1 cellular context compared by ENCODE assay signal in the genomic region with DNA sequence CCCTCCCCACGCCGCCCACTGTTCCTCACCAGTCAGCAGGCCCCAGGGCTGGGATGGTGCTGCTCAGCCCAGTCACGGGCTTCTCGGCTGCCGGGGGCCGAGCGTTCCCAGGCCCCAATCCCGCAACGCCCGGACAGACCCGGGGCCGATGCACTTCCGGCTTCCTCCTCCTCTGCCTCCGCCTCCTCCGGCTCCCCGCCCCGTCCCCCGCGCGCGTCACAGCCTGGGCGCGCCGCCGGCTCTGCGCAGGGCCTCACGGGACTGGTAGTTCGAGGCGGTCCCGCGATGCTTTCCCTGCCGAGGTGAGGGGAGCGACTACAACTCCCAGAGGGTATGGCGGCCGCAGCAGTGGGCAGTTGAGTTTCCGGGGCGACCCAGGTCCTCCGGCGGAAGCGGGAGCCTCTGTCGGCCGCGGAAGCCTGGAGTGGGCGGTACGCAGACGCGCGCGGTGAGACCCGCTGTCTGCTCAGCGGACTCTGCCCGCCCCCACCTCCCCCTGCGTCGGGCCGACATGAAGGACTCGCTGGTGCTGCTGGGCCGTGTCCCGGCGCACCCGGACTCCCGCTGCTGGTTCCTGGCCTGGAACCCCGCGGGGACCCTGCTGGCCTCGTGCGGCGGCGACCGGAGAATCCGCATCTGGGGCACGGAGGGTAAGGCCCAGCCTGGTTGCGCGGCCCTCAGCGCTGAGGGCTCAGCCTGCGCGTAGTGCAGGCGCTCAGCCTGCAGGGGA.
A peak's percentile ranks its signal among the peaks of the same experiment; 100 is the strongest.
TF ChIP-seq lines count a peak whose summit lies in the region.

A gene (plus strand): TSS at position 386 of the 730 bp plus-strand sequence. CDS start 126 bp downstream, at position 512.
A gene with protein sequence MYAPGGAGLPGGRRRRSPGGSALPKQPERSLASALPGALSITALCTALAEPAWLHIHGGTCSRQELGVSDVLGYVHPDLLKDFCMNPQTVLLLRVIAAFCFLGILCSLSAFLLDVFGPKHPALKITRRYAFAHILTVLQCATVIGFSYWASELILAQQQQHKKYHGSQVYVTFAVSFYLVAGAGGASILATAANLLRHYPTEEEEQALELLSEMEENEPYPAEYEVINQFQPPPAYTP (minus strand): TSS at position 158 of the 730 bp plus-strand sequence. CDS start 616 bp downstream, outside the sequence.

TF ChIP-seq in GM12878, 131 proteins besides CTCF, POLR2A, EP300 and RAD21 (continued from another document):
- TF ChIP-seq, protein P1, sequence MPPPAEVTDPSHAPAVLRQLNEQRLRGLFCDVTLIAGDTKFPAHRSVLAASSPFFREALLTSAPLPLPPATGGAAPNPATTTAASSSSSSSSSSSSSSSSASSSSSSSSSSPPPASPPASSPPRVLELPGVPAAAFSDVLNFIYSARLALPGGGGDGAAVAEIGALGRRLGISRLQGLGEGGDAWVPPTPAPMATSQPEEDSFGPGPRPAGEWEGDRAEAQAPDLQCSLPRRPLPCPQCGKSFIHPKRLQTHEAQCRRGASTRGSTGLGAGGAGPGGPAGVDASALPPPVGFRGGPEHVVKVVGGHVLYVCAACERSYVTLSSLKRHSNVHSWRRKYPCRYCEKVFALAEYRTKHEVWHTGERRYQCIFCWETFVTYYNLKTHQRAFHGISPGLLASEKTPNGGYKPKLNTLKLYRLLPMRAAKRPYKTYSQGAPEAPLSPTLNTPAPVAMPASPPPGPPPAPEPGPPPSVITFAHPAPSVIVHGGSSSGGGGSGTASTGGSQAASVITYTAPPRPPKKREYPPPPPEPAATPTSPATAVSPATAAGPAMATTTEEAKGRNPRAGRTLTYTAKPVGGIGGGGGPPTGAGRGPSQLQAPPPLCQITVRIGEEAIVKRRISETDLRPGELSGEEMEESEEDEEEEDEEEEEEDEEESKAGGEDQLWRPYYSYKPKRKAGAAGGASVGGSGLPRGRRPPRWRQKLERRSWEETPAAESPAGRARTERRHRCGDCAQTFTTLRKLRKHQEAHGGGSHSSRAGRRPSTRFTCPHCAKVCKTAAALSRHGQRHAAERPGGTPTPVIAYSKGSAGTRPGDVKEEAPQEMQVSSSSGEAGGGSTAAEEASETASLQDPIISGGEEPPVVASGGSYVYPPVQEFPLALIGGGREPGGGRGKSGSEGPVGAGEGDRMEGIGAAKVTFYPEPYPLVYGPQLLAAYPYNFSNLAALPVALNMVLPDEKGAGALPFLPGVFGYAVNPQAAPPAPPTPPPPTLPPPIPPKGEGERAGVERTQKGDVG (CRISPR knock-in tag; IDR thresholded peaks at IDR 0.05), result no peak
- TF ChIP-seq MEF2A (IDR thresholded peaks at IDR 0.05; ENCODE audit: insufficient read depth, low read depth, low read length) (peak; percentile 22; the same call in 1 of the 2 replicates), EZH2 (IDR thresholded peaks at IDR 0.05; ENCODE audit: borderline replicate concordance, control insufficient read depth, low read depth, low read length) (no peak), SIN3A (IDR thresholded peaks at IDR 0.05; ENCODE audit: low read depth, low read length) (no peak), CBX3 (IDR thresholded peaks at IDR 0.05; ENCODE audit: borderline replicate concordance, low read depth) (no peak), PML (IDR thresholded peaks at IDR 0.05; ENCODE audit: low read length) (peak; percentile 73; the same call in 1 of the 2 replicates), NFYA (IDR thresholded peaks at IDR 0.05; ENCODE audit: borderline replicate concordance, low read depth, low read length) (no peak), HCFC1 (IDR thresholded peaks at IDR 0.05; ENCODE audit: low read length) (peak; percentile 99), GABPA (IDR thresholded peaks at IDR 0.05; ENCODE audit: low read depth) (peak; percentile 96), STAT3 (IDR thresholded peaks at IDR 0.05; ENCODE audit: low read depth, low read length) (no peak), NR2C1 (IDR thresholded peaks at IDR 0.05) (peak; percentile 98)
- TF ChIP-seq, protein P2, sequence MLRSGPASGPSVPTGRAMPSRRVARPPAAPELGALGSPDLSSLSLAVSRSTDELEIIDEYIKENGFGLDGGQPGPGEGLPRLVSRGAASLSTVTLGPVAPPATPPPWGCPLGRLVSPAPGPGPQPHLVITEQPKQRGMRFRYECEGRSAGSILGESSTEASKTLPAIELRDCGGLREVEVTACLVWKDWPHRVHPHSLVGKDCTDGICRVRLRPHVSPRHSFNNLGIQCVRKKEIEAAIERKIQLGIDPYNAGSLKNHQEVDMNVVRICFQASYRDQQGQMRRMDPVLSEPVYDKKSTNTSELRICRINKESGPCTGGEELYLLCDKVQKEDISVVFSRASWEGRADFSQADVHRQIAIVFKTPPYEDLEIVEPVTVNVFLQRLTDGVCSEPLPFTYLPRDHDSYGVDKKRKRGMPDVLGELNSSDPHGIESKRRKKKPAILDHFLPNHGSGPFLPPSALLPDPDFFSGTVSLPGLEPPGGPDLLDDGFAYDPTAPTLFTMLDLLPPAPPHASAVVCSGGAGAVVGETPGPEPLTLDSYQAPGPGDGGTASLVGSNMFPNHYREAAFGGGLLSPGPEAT (IDR thresholded peaks at IDR 0.05; ENCODE audit: low read depth), result peak; percentile 27; the same call in 1 of the 2 replicates
- TF ChIP-seq, protein P3, sequence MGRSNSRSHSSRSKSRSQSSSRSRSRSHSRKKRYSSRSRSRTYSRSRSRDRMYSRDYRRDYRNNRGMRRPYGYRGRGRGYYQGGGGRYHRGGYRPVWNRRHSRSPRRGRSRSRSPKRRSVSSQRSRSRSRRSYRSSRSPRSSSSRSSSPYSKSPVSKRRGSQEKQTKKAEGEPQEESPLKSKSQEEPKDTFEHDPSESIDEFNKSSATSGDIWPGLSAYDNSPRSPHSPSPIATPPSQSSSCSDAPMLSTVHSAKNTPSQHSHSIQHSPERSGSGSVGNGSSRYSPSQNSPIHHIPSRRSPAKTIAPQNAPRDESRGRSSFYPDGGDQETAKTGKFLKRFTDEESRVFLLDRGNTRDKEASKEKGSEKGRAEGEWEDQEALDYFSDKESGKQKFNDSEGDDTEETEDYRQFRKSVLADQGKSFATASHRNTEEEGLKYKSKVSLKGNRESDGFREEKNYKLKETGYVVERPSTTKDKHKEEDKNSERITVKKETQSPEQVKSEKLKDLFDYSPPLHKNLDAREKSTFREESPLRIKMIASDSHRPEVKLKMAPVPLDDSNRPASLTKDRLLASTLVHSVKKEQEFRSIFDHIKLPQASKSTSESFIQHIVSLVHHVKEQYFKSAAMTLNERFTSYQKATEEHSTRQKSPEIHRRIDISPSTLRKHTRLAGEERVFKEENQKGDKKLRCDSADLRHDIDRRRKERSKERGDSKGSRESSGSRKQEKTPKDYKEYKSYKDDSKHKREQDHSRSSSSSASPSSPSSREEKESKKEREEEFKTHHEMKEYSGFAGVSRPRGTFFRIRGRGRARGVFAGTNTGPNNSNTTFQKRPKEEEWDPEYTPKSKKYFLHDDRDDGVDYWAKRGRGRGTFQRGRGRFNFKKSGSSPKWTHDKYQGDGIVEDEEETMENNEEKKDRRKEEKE (IDR thresholded peaks at IDR 0.05), result no peak
- TF ChIP-seq, protein P4, sequence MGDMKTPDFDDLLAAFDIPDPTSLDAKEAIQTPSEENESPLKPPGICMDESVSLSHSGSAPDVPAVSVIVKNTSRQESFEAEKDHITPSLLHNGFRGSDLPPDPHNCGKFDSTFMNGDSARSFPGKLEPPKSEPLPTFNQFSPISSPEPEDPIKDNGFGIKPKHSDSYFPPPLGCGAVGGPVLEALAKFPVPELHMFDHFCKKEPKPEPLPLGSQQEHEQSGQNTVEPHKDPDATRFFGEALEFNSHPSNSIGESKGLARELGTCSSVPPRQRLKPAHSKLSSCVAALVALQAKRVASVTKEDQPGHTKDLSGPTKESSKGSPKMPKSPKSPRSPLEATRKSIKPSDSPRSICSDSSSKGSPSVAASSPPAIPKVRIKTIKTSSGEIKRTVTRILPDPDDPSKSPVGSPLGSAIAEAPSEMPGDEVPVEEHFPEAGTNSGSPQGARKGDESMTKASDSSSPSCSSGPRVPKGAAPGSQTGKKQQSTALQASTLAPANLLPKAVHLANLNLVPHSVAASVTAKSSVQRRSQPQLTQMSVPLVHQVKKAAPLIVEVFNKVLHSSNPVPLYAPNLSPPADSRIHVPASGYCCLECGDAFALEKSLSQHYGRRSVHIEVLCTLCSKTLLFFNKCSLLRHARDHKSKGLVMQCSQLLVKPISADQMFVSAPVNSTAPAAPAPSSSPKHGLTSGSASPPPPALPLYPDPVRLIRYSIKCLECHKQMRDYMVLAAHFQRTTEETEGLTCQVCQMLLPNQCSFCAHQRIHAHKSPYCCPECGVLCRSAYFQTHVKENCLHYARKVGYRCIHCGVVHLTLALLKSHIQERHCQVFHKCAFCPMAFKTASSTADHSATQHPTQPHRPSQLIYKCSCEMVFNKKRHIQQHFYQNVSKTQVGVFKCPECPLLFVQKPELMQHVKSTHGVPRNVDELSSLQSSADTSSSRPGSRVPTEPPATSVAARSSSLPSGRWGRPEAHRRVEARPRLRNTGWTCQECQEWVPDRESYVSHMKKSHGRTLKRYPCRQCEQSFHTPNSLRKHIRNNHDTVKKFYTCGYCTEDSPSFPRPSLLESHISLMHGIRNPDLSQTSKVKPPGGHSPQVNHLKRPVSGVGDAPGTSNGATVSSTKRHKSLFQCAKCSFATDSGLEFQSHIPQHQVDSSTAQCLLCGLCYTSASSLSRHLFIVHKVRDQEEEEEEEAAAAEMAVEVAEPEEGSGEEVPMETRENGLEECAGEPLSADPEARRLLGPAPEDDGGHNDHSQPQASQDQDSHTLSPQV (IDR thresholded peaks at IDR 0.05), result no peak
- TF ChIP-seq, protein P5, sequence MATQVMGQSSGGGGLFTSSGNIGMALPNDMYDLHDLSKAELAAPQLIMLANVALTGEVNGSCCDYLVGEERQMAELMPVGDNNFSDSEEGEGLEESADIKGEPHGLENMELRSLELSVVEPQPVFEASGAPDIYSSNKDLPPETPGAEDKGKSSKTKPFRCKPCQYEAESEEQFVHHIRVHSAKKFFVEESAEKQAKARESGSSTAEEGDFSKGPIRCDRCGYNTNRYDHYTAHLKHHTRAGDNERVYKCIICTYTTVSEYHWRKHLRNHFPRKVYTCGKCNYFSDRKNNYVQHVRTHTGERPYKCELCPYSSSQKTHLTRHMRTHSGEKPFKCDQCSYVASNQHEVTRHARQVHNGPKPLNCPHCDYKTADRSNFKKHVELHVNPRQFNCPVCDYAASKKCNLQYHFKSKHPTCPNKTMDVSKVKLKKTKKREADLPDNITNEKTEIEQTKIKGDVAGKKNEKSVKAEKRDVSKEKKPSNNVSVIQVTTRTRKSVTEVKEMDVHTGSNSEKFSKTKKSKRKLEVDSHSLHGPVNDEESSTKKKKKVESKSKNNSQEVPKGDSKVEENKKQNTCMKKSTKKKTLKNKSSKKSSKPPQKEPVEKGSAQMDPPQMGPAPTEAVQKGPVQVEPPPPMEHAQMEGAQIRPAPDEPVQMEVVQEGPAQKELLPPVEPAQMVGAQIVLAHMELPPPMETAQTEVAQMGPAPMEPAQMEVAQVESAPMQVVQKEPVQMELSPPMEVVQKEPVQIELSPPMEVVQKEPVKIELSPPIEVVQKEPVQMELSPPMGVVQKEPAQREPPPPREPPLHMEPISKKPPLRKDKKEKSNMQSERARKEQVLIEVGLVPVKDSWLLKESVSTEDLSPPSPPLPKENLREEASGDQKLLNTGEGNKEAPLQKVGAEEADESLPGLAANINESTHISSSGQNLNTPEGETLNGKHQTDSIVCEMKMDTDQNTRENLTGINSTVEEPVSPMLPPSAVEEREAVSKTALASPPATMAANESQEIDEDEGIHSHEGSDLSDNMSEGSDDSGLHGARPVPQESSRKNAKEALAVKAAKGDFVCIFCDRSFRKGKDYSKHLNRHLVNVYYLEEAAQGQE (IDR thresholded peaks at IDR 0.05; ENCODE audit: low read depth, low read length), result no peak
- TF ChIP-seq, protein P6, sequence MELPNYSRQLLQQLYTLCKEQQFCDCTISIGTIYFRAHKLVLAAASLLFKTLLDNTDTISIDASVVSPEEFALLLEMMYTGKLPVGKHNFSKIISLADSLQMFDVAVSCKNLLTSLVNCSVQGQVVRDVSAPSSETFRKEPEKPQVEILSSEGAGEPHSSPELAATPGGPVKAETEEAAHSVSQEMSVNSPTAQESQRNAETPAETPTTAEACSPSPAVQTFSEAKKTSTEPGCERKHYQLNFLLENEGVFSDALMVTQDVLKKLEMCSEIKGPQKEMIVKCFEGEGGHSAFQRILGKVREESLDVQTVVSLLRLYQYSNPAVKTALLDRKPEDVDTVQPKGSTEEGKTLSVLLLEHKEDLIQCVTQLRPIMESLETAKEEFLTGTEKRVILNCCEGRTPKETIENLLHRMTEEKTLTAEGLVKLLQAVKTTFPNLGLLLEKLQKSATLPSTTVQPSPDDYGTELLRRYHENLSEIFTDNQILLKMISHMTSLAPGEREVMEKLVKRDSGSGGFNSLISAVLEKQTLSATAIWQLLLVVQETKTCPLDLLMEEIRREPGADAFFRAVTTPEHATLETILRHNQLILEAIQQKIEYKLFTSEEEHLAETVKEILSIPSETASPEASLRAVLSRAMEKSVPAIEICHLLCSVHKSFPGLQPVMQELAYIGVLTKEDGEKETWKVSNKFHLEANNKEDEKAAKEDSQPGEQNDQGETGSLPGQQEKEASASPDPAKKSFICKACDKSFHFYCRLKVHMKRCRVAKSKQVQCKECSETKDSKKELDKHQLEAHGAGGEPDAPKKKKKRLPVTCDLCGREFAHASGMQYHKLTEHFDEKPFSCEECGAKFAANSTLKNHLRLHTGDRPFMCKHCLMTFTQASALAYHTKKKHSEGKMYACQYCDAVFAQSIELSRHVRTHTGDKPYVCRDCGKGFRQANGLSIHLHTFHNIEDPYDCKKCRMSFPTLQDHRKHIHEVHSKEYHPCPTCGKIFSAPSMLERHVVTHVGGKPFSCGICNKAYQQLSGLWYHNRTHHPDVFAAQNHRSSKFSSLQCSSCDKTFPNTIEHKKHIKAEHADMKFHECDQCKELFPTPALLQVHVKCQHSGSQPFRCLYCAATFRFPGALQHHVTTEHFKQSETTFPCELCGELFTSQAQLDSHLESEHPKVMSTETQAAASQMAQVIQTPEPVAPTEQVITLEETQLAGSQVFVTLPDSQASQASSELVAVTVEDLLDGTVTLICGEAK (IDR thresholded peaks at IDR 0.05; ENCODE audit: borderline replicate concordance), result peak; percentile 94
TF ChIP-seq in GM12878: peak in this region for 64.
